In genomic region chr17:75783803-75784472, GRCh38 we compare ENCODE assay signal across 1 cellular context.
A peak's percentile ranks its signal among the peaks of the same experiment; 100 is the strongest.
TF ChIP-seq lines count a peak whose summit lies in the region.

No MANE protein-coding gene starts in this region.

TF ChIP-seq in HepG2, 621 proteins besides CTCF, POLR2A, EP300 and RAD21 (continued from another document and continues in another):
- TF ChIP-seq, protein P1, sequence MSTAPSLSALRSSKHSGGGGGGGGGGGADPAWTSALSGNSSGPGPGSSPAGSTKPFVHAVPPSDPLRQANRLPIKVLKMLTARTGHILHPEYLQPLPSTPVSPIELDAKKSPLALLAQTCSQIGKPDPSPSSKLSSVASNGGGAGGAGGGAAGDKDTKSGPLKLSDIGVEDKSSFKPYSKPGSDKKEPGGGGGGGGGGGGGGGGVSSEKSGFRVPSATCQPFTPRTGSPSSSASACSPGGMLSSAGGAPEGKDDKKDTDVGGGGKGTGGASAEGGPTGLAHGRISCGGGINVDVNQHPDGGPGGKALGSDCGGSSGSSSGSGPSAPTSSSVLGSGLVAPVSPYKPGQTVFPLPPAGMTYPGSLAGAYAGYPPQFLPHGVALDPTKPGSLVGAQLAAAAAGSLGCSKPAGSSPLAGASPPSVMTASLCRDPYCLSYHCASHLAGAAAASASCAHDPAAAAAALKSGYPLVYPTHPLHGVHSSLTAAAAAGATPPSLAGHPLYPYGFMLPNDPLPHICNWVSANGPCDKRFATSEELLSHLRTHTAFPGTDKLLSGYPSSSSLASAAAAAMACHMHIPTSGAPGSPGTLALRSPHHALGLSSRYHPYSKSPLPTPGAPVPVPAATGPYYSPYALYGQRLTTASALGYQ (CRISPR knock-in tag; IDR thresholded peaks at IDR 0.05): no peak; the same call in 1 of the 2 replicates
- TF ChIP-seq ZNF547 (CRISPR knock-in tag; IDR thresholded peaks at IDR 0.05): no peak
- TF ChIP-seq HDAC1 (CRISPR knock-in tag; IDR thresholded peaks at IDR 0.05): no peak
- no peak for TF ChIP-seq ZNF614 (CRISPR knock-in tag; IDR thresholded peaks at IDR 0.05; ENCODE audit: borderline replicate concordance)
- TF ChIP-seq KDM2A (CRISPR knock-in tag; IDR thresholded peaks at IDR 0.05; ENCODE audit: borderline replicate concordance, low read depth): 0 out of 2 replicates have a peak, but pooled peaks have one; percentile 11
- TF ChIP-seq THRA (CRISPR knock-in tag; IDR thresholded peaks at IDR 0.05; ENCODE audit: borderline replicate concordance): no peak
- no peak for TF ChIP-seq ATF7 (IDR thresholded peaks at IDR 0.05)
- TF ChIP-seq ATF7 (CRISPR knock-in tag; IDR thresholded peaks at IDR 0.05): no peak
- TF ChIP-seq ZNF546 (CRISPR knock-in tag; conservative IDR thresholded peaks at IDR 0.05): no peak
- no peak for TF ChIP-seq MEIS2 (CRISPR knock-in tag; IDR thresholded peaks at IDR 0.05)
- no peak for TF ChIP-seq NR2C2 (CRISPR knock-in tag; IDR thresholded peaks at IDR 0.05; ENCODE audit: borderline replicate concordance)
- TF ChIP-seq AHR (CRISPR knock-in tag; IDR thresholded peaks at IDR 0.05): no peak
- no peak for TF ChIP-seq POLR2AphosphoS2 (IDR thresholded peaks at IDR 0.05; ENCODE audit: low read depth, low read length)
- TF ChIP-seq, protein P2, sequence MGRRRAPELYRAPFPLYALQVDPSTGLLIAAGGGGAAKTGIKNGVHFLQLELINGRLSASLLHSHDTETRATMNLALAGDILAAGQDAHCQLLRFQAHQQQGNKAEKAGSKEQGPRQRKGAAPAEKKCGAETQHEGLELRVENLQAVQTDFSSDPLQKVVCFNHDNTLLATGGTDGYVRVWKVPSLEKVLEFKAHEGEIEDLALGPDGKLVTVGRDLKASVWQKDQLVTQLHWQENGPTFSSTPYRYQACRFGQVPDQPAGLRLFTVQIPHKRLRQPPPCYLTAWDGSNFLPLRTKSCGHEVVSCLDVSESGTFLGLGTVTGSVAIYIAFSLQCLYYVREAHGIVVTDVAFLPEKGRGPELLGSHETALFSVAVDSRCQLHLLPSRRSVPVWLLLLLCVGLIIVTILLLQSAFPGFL (CRISPR knock-in tag; IDR thresholded peaks at IDR 0.05): 0 out of 2 replicates have a peak, but pooled peaks have one; percentile 35
- TF ChIP-seq ZIK1 (CRISPR knock-in tag; IDR thresholded peaks at IDR 0.05; ENCODE audit: borderline replicate concordance, low read depth): no peak; the same call in none of the 2 replicates
- no peak for TF ChIP-seq CCAR2 (optimal IDR thresholded peaks at IDR 0.05; ENCODE audit: low read depth, low read length)
- TF ChIP-seq ZNF644 (CRISPR knock-in tag; IDR thresholded peaks at IDR 0.05; ENCODE audit: low read depth): no peak
- peak; percentile 80; the same call in 1 of the 2 replicates for TF ChIP-seq FOXJ3 (CRISPR knock-in tag; IDR thresholded peaks at IDR 0.05; ENCODE audit: borderline replicate concordance)
- TF ChIP-seq SOX5 (CRISPR knock-in tag; IDR thresholded peaks at IDR 0.05; ENCODE audit: borderline replicate concordance): no peak
- TF ChIP-seq, protein P3, sequence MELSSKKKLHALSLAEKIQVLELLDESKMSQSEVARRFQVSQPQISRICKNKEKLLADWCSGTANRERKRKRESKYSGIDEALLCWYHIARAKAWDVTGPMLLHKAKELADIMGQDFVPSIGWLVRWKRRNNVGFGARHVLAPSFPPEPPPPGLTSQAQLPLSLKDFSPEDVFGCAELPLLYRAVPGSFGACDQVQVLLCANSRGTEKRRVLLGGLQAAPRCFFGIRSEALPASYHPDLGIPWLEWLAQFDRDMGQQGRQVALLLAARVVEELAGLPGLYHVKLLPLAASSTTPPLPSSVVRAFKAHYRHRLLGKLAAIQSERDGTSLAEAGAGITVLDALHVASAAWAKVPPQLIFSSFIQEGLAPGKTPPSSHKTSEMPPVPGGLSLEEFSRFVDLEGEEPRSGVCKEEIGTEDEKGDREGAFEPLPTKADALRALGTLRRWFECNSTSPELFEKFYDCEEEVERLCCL (CRISPR knock-in tag; IDR thresholded peaks at IDR 0.05; ENCODE audit: borderline replicate concordance): no peak
- no peak for TF ChIP-seq ZNF761 (CRISPR knock-in tag; conservative IDR thresholded peaks at IDR 0.05)
- no peak for TF ChIP-seq SIN3B (IDR thresholded peaks at IDR 0.05; ENCODE audit: low read length)
- no peak for TF ChIP-seq RFX3 (CRISPR knock-in tag; IDR thresholded peaks at IDR 0.05)
- no peak for TF ChIP-seq ZNF652 (CRISPR knock-in tag; IDR thresholded peaks at IDR 0.05; ENCODE audit: borderline replicate concordance, low read depth)
- TF ChIP-seq MNT (IDR thresholded peaks at IDR 0.05): no peak
- TF ChIP-seq ZNF180 (CRISPR knock-in tag; IDR thresholded peaks at IDR 0.05; ENCODE audit: borderline replicate concordance, low read depth): no peak
- TF ChIP-seq, protein P4, sequence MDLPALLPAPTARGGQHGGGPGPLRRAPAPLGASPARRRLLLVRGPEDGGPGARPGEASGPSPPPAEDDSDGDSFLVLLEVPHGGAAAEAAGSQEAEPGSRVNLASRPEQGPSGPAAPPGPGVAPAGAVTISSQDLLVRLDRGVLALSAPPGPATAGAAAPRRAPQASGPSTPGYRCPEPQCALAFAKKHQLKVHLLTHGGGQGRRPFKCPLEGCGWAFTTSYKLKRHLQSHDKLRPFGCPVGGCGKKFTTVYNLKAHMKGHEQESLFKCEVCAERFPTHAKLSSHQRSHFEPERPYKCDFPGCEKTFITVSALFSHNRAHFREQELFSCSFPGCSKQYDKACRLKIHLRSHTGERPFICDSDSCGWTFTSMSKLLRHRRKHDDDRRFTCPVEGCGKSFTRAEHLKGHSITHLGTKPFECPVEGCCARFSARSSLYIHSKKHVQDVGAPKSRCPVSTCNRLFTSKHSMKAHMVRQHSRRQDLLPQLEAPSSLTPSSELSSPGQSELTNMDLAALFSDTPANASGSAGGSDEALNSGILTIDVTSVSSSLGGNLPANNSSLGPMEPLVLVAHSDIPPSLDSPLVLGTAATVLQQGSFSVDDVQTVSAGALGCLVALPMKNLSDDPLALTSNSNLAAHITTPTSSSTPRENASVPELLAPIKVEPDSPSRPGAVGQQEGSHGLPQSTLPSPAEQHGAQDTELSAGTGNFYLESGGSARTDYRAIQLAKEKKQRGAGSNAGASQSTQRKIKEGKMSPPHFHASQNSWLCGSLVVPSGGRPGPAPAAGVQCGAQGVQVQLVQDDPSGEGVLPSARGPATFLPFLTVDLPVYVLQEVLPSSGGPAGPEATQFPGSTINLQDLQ (CRISPR knock-in tag; IDR thresholded peaks at IDR 0.05): no peak
- TF ChIP-seq SOX13 (IDR thresholded peaks at IDR 0.05): no peak
- 0 out of 4 replicates have a peak, but pooled peaks of 1 of the 2 experiments have one; percentile 2 for TF ChIP-seq SOX13 (CRISPR knock-in tag; conservative IDR thresholded peaks at IDR 0.05 in 1 of 2, IDR thresholded peaks at IDR 0.05 in 1 of 2)
- peak; percentile 79; the same call in 1 of the 2 replicates for TF ChIP-seq ZNF710 (CRISPR knock-in tag; IDR thresholded peaks at IDR 0.05; ENCODE audit: borderline replicate concordance)
- no peak for TF ChIP-seq RXRA (CRISPR knock-in tag; IDR thresholded peaks at IDR 0.05)
- no peak for TF ChIP-seq HNRNPK (IDR thresholded peaks at IDR 0.05; ENCODE audit: low read depth, low read length, poor library complexity, severe bottlenecking)
- no peak for TF ChIP-seq PHF21A (CRISPR knock-in tag; IDR thresholded peaks at IDR 0.05)
- no peak for TF ChIP-seq ZNF512 (CRISPR knock-in tag; IDR thresholded peaks at IDR 0.05)
- no peak for TF ChIP-seq ZNF781 (CRISPR knock-in tag; IDR thresholded peaks at IDR 0.05; ENCODE audit: borderline replicate concordance, not compliant biosample characterization)
- TF ChIP-seq FOSL1 (CRISPR knock-in tag; IDR thresholded peaks at IDR 0.05; ENCODE audit: borderline replicate concordance): no peak
- no peak for TF ChIP-seq ZFP41 (CRISPR knock-in tag; IDR thresholded peaks at IDR 0.05; ENCODE audit: borderline replicate concordance)
- TF ChIP-seq THYN1 (CRISPR knock-in tag; IDR thresholded peaks at IDR 0.05; ENCODE audit: borderline replicate concordance, low read depth): no peak
- TF ChIP-seq, protein P5, sequence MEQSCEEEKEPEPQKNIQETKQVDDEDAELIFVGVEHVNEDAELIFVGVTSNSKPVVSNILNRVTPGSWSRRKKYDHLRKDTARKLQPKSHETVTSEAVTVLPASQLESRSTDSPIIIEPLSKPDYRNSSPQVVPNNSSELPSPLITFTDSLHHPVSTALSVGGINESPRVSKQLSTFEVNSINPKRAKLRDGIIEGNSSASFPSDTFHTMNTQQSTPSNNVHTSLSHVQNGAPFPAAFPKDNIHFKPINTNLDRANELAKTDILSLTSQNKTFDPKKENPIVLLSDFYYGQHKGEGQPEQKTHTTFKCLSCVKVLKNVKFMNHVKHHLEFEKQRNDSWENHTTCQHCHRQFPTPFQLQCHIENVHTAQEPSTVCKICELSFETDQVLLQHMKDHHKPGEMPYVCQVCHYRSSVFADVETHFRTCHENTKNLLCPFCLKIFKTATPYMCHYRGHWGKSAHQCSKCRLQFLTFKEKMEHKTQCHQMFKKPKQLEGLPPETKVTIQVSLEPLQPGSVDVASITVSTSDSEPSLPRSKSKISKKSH (CRISPR knock-in tag; IDR thresholded peaks at IDR 0.05; ENCODE audit: borderline replicate concordance): no peak
- no peak; the same call in 1 of the 2 replicates for TF ChIP-seq NFYC (CRISPR knock-in tag; IDR thresholded peaks at IDR 0.05)
- no peak for TF ChIP-seq HINFP (CRISPR knock-in tag; IDR thresholded peaks at IDR 0.05; ENCODE audit: low read depth)
- TF ChIP-seq, protein P6, sequence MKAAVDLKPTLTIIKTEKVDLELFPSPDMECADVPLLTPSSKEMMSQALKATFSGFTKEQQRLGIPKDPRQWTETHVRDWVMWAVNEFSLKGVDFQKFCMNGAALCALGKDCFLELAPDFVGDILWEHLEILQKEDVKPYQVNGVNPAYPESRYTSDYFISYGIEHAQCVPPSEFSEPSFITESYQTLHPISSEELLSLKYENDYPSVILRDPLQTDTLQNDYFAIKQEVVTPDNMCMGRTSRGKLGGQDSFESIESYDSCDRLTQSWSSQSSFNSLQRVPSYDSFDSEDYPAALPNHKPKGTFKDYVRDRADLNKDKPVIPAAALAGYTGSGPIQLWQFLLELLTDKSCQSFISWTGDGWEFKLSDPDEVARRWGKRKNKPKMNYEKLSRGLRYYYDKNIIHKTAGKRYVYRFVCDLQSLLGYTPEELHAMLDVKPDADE (CRISPR knock-in tag; IDR thresholded peaks at IDR 0.05): peak; percentile 35; the same call in 1 of the 2 replicates
- no peak for TF ChIP-seq ADNP (CRISPR knock-in tag; IDR thresholded peaks at IDR 0.05)
- TF ChIP-seq GATAD1 (CRISPR knock-in tag; IDR thresholded peaks at IDR 0.05): no peak
- no peak for TF ChIP-seq ELF1 (CRISPR knock-in tag; IDR thresholded peaks at IDR 0.05)
- TF ChIP-seq ZNF782 (CRISPR knock-in tag; IDR thresholded peaks at IDR 0.05; ENCODE audit: borderline replicate concordance): no peak
- no peak for TF ChIP-seq ZNF720 (CRISPR knock-in tag; IDR thresholded peaks at IDR 0.05)
- TF ChIP-seq HMGA1 (CRISPR knock-in tag; conservative IDR thresholded peaks at IDR 0.05): no peak
